In the genomic region with DNA sequence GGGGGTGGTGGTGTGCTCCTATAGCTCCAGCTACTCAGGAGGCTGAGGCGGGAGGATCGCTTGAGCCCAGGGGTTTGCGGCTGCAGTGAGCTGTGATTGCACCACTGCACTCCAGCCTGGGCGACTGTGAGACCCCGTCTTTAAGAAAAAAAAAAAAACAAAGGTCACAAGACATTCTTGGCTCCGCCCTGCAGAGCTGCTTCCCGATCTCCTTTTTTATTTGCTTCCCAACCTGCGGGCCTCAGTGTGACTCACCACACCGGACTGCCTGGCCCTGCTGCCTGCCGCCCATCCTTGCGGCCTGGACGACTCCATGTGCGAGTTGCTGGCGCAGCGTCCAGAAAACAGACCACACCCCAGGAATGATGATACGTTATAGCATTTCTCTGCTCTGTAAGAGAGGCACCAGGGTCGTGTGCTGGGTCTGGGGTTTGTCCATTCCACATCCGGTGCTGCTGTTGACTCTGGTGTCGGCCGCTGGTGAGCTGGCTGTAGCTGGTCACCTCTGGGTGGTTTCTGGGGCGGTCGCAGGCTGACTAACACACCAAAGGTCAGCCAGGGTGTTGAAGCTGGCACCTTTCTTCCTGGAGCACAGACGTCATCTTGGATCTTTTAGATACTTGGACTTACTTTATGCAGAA, we compare ENCODE assay signal across 9 cellular contexts.
A peak's percentile ranks its signal among the peaks of the same experiment; 100 is the strongest.
DNase-seq lines count a peak whose midpoint lies in the region; FAIRE-seq and TF ChIP-seq lines count a peak whose summit lies in the region.
"Had no signal": no experiment of that assay in that cellular context is flagged by ENCODE, and none has a peak within 500 bp of the region (broad histone marks: within the 10 kb centered on the region; RNA-seq: fewer than 3 reads in every experiment).

No MANE protein-coding gene starts in this region.

- peak; percentile 99 for DNase-seq in ACHN
- peak; percentile 97 for DNase-seq in NCI-H460 (ENCODE audit: extremely low read depth, low read depth)
- DNase-seq in testis = no peak
- no peak for DNase-seq in NCI-H345 treated with DMSO at 0.1 percent for 48 hours (lab: John Stamatoyannopoulos, UW; ENCODE audit: unreplicated experiment)
- no peak for DNase-seq in SKM-1 treated with dmso at 0.1 percent for 144 hours (lab: John Stamatoyannopoulos, UW; ENCODE audit: unreplicated experiment)
- DNase-seq in D721Med (ENCODE audit: insufficient read length, low spot score) = no peak
- DNase-seq: foreskin melanocyte had no signal

- intact Hi-C loops in testis (cut with DNase I; ENCODE audit: low total_unique reads) = no loop called here

- no peaks in the 10 kb centered on the region for H3K9me3 ChIP-seq in esophagus (ENCODE audit: control insufficient read depth in 2 of 2, insufficient read depth in 1 of 2, low read depth in 1 of 2, low read length in 1 of 2)
- no peaks in the 10 kb centered on the region for H3K9me3 ChIP-seq in mucosa of rectum (ENCODE audit: control insufficient read depth in 2 of 2, low read length in 2 of 2)
- H3K9me3 ChIP-seq in testis = no peaks in the 10 kb centered on the region

- in situ Hi-C loops in ACHN (cut with HindIII; ENCODE audit: low pct_ligation_motif_present, low pct_unique_long_range_greater_than_20kb, low sequenced_read_pairs) = no loop called here

- peaks cover 0 to 9% of the 10 kb centered on the region in 2 donors for H3K4me1 ChIP-seq in esophagus (ENCODE audit: control insufficient read depth in 2 of 2, insufficient read depth in 2 of 2, low read length in 1 of 2)
- H3K4me1 ChIP-seq in mucosa of rectum (ENCODE audit: control insufficient read depth in 2 of 2, insufficient read depth in 2 of 2, low read length in 2 of 2) = peaks cover 8 to 31% of the 10 kb centered on the region in 2 donors
- H3K4me1 ChIP-seq in testis = peaks cover 10% of the 10 kb centered on the region

- 47 to 52% methylated on average over 23 of the region's 23 CpGs for WGBS in esophagus, 2 donors
- 77 to 85% methylated on average over 21 to 23 of the region's 23 CpGs for WGBS in testis, 2 donors

- TF ChIP-seq POLR2A in testis (IDR thresholded peaks at IDR 0.05) = no peak

- H3K4me3 ChIP-seq in esophagus (ENCODE audit: low read depth in 1 of 2, low read length in 2 of 2) = no peak overlapping the region
- peak overlapping the region; percentile 37 to 46 for H3K4me3 ChIP-seq in mucosa of rectum (ENCODE audit: low read length in 2 of 2)
- no peak overlapping the region for H3K4me3 ChIP-seq in testis

- TF ChIP-seq CTCF in testis (IDR thresholded peaks at IDR 0.05) (no peak), D721Med (IDR thresholded peaks at IDR 0.05; ENCODE audit: insufficient read depth, missing control alignments) (no peak)

- H3K27ac ChIP-seq in esophagus (ENCODE audit: low read depth in 2 of 2, low read length in 1 of 2) (peak overlapping the region; percentile 69 to 70), mucosa of rectum (ENCODE audit: low read depth in 2 of 2, low read length in 2 of 2) (peak overlapping the region; percentile 74 to 86), testis (no peak overlapping the region)

- H3K27me3 ChIP-seq in esophagus (ENCODE audit: control insufficient read depth in 1 of 2, insufficient read depth in 2 of 2, low read length in 2 of 2) = no peaks in the 10 kb centered on the region
- no peaks in the 10 kb centered on the region for H3K27me3 ChIP-seq in mucosa of rectum (ENCODE audit: control insufficient read depth in 2 of 2, insufficient read depth in 2 of 2, low read length in 2 of 2)
- H3K27me3 ChIP-seq in testis = no peaks in the 10 kb centered on the region

- no peak for FAIRE-seq in D721Med (lab: Jason Lieb, UNC)

- H3K9ac ChIP-seq in mucosa of rectum (ENCODE audit: low read depth in 1 of 2, low read length in 2 of 2) = peak overlapping the region in 1 of 2 donors; percentile 62

- no peaks in the 10 kb centered on the region for H3K36me3 ChIP-seq in esophagus (ENCODE audit: control insufficient read depth in 2 of 2, insufficient read depth in 2 of 2, low read length in 1 of 2)
- H3K36me3 ChIP-seq in mucosa of rectum (ENCODE audit: control insufficient read depth in 2 of 2, insufficient read depth in 2 of 2, low read length in 2 of 2) = peaks cover 3 to 5% of the 10 kb centered on the region in 2 donors
- no peaks in the 10 kb centered on the region for H3K36me3 ChIP-seq in testis (ENCODE audit: low read depth, missing control alignments)

Comparison
In these comparisons a context has a peak if more than half of its experiments do, and no peak if none do; other contexts are left out.
1. DNase-seq: peak in ACHN (single experiment) and NCI-H460 (single experiment); none in testis (single experiment), NCI-H345 treated with DMSO at 0.1 percent for 48 hours (single experiment), SKM-1 treated with dmso at 0.1 percent for 144 hours (single experiment) and D721Med (single experiment).
2. H3K27ac ChIP-seq: peak in esophagus (2 of 2) and mucosa of rectum (2 of 2); none in testis (0 of 2).
3. H3K4me3 ChIP-seq: peak in mucosa of rectum (2 of 2); none in esophagus (0 of 2) and testis (0 of 2).